Comparison of ENCODE assay signal across 8 cellular contexts in the genomic region with DNA sequence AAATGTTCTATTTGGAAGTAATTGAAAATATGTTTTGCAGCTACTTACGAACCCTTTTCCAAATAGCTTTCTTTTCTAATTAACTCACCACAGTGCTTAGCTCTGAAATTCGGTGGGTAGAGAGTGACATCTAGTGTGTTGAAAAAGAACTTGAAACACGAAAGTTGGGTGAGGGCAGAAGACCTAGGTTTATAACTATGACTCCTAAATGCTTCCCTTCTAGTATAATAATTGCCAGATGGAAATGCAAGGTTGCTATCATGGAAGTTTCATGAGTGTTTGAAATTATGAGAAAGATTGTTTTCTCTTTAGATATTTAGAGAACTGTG.
DNase-seq lines count a peak whose midpoint lies in the region; TF ChIP-seq lines count a peak whose summit lies in the region.

No MANE protein-coding gene starts in this region.

- H3K9me3 Mint-ChIP-seq in brain (no peaks in the 10 kb centered on the region), Calu3 (ENCODE audit: low read depth, unreplicated experiment) (no peaks in the 10 kb centered on the region)

- H3K4me3 Mint-ChIP-seq in brain (peak overlapping the region in 3 of 5 experiments; percentile 49 to 74 (median 57)), Calu3 (ENCODE audit: low read depth, unreplicated experiment) (no peak overlapping the region)

- H3K27me3 Mint-ChIP-seq in brain, result peaks cover 11% of the 10 kb centered on the region
- no peaks in the 10 kb centered on the region for H3K27me3 Mint-ChIP-seq in Calu3 (ENCODE audit: unreplicated experiment)

- no peaks in the 10 kb centered on the region for H3K4me1 ChIP-seq in HAP-1

- no TSS peak for BruUV-seq in Calu3 (replicated peaks; lab: Mats Ljungman, UMichigan)

- intact Hi-C loops in posterior cingulate gyrus (cut with DNase I), result no loop called here
- intact Hi-C loops in Calu3 (cut with micrococcal nuclease; ENCODE audit: unreplicated experiment), result no loop called here

- peaks cover 9% of the 10 kb centered on the region for H3K4me1 Mint-ChIP-seq in brain
- no peaks in the 10 kb centered on the region for H3K4me1 Mint-ChIP-seq in Calu3 (ENCODE audit: low read depth, unreplicated experiment)

- peak overlapping the region in 2 of 5 experiments; percentile 1 to 10 for H3K27ac Mint-ChIP-seq in brain
- H3K27ac Mint-ChIP-seq in Calu3 (ENCODE audit: unreplicated experiment), result no peak overlapping the region

- TF ChIP-seq CTCF in brain (conservative IDR thresholded peaks at IDR 0.05), result peak; percentile 63 to 77
- no peak for TF ChIP-seq CTCF in Calu3 (IDR thresholded peaks at IDR 0.05; ENCODE audit: unreplicated experiment)

- H3K27me3 ChIP-seq in HAP-1 (ENCODE audit: low read depth), result no peaks in the 10 kb centered on the region

- DNase-seq in GF-D8 (lab: John Stamatoyannopoulos, UW), result peak; percentile 25
- DNase-seq in HAP-1 (ENCODE audit: low spot score in 2 of 2), result peak; percentile 14 to 67
- DNase-seq in NCI-H2196 (lab: John Stamatoyannopoulos, UW; ENCODE audit: unreplicated experiment), result peak; percentile 8
- DNase-seq in kidney tubule cell (ENCODE audit: low spot score), result peak; percentile 61
- no peak for DNase-seq in posterior cingulate gyrus
- DNase-seq in Calu3, result no peak
- DNase-seq in islet precursor cell, result no peak

- H3K36me3 ChIP-seq in HAP-1 (replicated peaks), result no peaks in the 10 kb centered on the region

- H3K9me3 ChIP-seq in HAP-1, result no peaks in the 10 kb centered on the region

- no peak overlapping the region for H3K4me3 ChIP-seq in HAP-1

- H3K36me3 Mint-ChIP-seq in brain (no peaks in the 10 kb centered on the region), Calu3 (ENCODE audit: insufficient read depth, unreplicated experiment) (no peaks in the 10 kb centered on the region)

- in situ Hi-C loops in HAP-1 (cut with MboI; ENCODE audit: low sequenced_read_pairs), result loop anchor here (25.0 kb wide), 1 partner anchor 901 kb away; no protein-coding TSS in a partner anchor

- CTCF ChIA-PET in Calu3 (lab: Charles Lee), result interaction anchor here (0.6 to 1.1 kb wide), 4 partner anchors 11 to 847 kb away, joined by 3 to 4 read pairs (median 3); no protein-coding TSS in a partner anchor

Comparison
In these comparisons a context has a peak if more than half of its experiments do, and no peak if none do; other contexts are left out.
1. DNase-seq: peak in GF-D8 (single experiment), HAP-1 (2 of 2), NCI-H2196 (single experiment) and kidney tubule cell (single experiment); none in posterior cingulate gyrus (0 of 10), Calu3 (single experiment) and islet precursor cell (single experiment).